7 cellular contexts compared by ENCODE assay signal in genomic region chr6:143506199-143506598, GRCh38.
"Had no signal": no experiment of that assay in that cellular context is flagged by ENCODE, and none has a peak within 500 bp of the region (broad histone marks: within the 10 kb centered on the region; RNA-seq: fewer than 3 reads in every experiment).

No MANE protein-coding gene starts in this region.

- DNase-seq: H9, HCEC 1CT, IMR-90 had no signal

- H3K9me3 Mint-ChIP-seq: GM23338, H9 had no signal

- ATAC-seq: GM23338 had no signal

- FAIRE-seq: H1, H54, HTR-8/SVneo had no signal

- H3K27ac Mint-ChIP-seq: GM23338, H9 had no signal

- H3K4me3 Mint-ChIP-seq: GM23338, H9 had no signal

- H3K4me3 ChIP-seq: GM23338 had no signal

- H2AFZ ChIP-seq: GM23338 had no signal

- H3K4me2 ChIP-seq: GM23338 had no signal
